1 cellular context compared by ENCODE assay signal in genomic region chr2:204900487-204900886, GRCh38.
A peak's percentile ranks its signal among the peaks of the same experiment; 100 is the strongest.
TF ChIP-seq lines count a peak whose summit lies in the region.

No MANE protein-coding gene starts in this region.

TF ChIP-seq in HepG2, 621 proteins besides CTCF, POLR2A, EP300 and RAD21 (continued from another document):
- TF ChIP-seq THAP9 (CRISPR knock-in tag; IDR thresholded peaks at IDR 0.05; ENCODE audit: borderline replicate concordance): no peak
- TF ChIP-seq ZBTB20 (CRISPR knock-in tag; IDR thresholded peaks at IDR 0.05; ENCODE audit: borderline replicate concordance, low read depth): no peak
- TF ChIP-seq CENPBD1 (CRISPR knock-in tag; IDR thresholded peaks at IDR 0.05; ENCODE audit: borderline replicate concordance, low read depth): no peak
- TF ChIP-seq KDM2A (CRISPR knock-in tag; IDR thresholded peaks at IDR 0.05; ENCODE audit: borderline replicate concordance, low read depth): no peak
- TF ChIP-seq ZNF660 (CRISPR knock-in tag; IDR thresholded peaks at IDR 0.05; ENCODE audit: borderline replicate concordance, low read depth): no peak
- no peak for TF ChIP-seq RBM39 (IDR thresholded peaks at IDR 0.05; ENCODE audit: low read depth, low read length, poor library complexity, severe bottlenecking)
- TF ChIP-seq ZNF512B (CRISPR knock-in tag; IDR thresholded peaks at IDR 0.05; ENCODE audit: borderline replicate concordance): no peak
- no peak for TF ChIP-seq SAFB2 (CRISPR knock-in tag; IDR thresholded peaks at IDR 0.05; ENCODE audit: borderline replicate concordance, low read depth)
- TF ChIP-seq CREM (IDR thresholded peaks at IDR 0.05): no peak; the same call in 1 of the 2 replicates
- TF ChIP-seq CREM (CRISPR knock-in tag; IDR thresholded peaks at IDR 0.05): no peak
- no peak for TF ChIP-seq PRDM15 (CRISPR knock-in tag; IDR thresholded peaks at IDR 0.05)
- peak; percentile 41; the same call in 1 of the 2 replicates for TF ChIP-seq CREB1 (IDR thresholded peaks at IDR 0.05)
- no peak for TF ChIP-seq CREB1 (CRISPR knock-in tag; IDR thresholded peaks at IDR 0.05)
- TF ChIP-seq TERF1 (CRISPR knock-in tag; IDR thresholded peaks at IDR 0.05): no peak
- no peak for TF ChIP-seq GMEB1 (CRISPR knock-in tag; IDR thresholded peaks at IDR 0.05; ENCODE audit: borderline replicate concordance)
- no peak for TF ChIP-seq ERF (CRISPR knock-in tag; IDR thresholded peaks at IDR 0.05)
- no peak for TF ChIP-seq CHCHD3 (CRISPR knock-in tag; IDR thresholded peaks at IDR 0.05)
- no peak for TF ChIP-seq ZNF225 (CRISPR knock-in tag; IDR thresholded peaks at IDR 0.05)
- TF ChIP-seq AKNA (CRISPR knock-in tag; IDR thresholded peaks at IDR 0.05; ENCODE audit: borderline replicate concordance): no peak
- no peak for TF ChIP-seq ZNF235 (CRISPR knock-in tag; IDR thresholded peaks at IDR 0.05; ENCODE audit: borderline replicate concordance)
- peak; percentile 81 for TF ChIP-seq BCL6 (CRISPR knock-in tag; IDR thresholded peaks at IDR 0.05)
- no peak for TF ChIP-seq MIER3 (CRISPR knock-in tag; IDR thresholded peaks at IDR 0.05; ENCODE audit: borderline replicate concordance)
- TF ChIP-seq GFI1 (CRISPR knock-in tag; IDR thresholded peaks at IDR 0.05; ENCODE audit: borderline replicate concordance): peak; percentile 23; the same call in 1 of the 2 replicates
- no peak for TF ChIP-seq FOXC1 (CRISPR knock-in tag; IDR thresholded peaks at IDR 0.05; ENCODE audit: borderline replicate concordance)
- no peak for TF ChIP-seq MAFG (CRISPR knock-in tag; IDR thresholded peaks at IDR 0.05)
- no peak for TF ChIP-seq NR2F2 (IDR thresholded peaks at IDR 0.05; ENCODE audit: borderline replicate concordance, low read depth)
- no peak for TF ChIP-seq DPF2 (CRISPR knock-in tag; IDR thresholded peaks at IDR 0.05; ENCODE audit: borderline replicate concordance, low read depth)
- no peak for TF ChIP-seq NFIC (IDR thresholded peaks at IDR 0.05; ENCODE audit: low read length)
- TF ChIP-seq ZNF256 (CRISPR knock-in tag; conservative IDR thresholded peaks at IDR 0.05): no peak
- no peak for TF ChIP-seq ZBTB42 (CRISPR knock-in tag; IDR thresholded peaks at IDR 0.05)
- peak; percentile 9; the same call in 1 of the 2 replicates for TF ChIP-seq HMG20A (CRISPR knock-in tag; IDR thresholded peaks at IDR 0.05; ENCODE audit: borderline replicate concordance)
- TF ChIP-seq ZNF644 (CRISPR knock-in tag; IDR thresholded peaks at IDR 0.05; ENCODE audit: low read depth): no peak
- TF ChIP-seq TCF7 (IDR thresholded peaks at IDR 0.05; ENCODE audit: low read depth): 0 out of 2 replicates have a peak, but pooled peaks have one; percentile 7
- TF ChIP-seq RARA (CRISPR knock-in tag; IDR thresholded peaks at IDR 0.05): peak; percentile 42; the same call in 1 of the 2 replicates
- TF ChIP-seq NFATC3 (CRISPR knock-in tag; IDR thresholded peaks at IDR 0.05): no peak
